26 cellular contexts compared by ENCODE assay signal in genomic region chr6:159056941-159057340, GRCh38. TPM values are rescaled to one million over a fixed set of nuclear protein-coding genes. Genes with fewer than 3 reads are reported as not detected.
DNase-seq lines count a peak whose midpoint lies in the region; ATAC-seq and TF ChIP-seq lines count a peak whose summit lies in the region.
"Had no signal": no experiment of that assay in that cellular context is flagged by ENCODE, and none has a peak within 500 bp of the region (broad histone marks: within the 10 kb centered on the region; RNA-seq: fewer than 3 reads in every experiment).

No MANE protein-coding gene starts in this region.

- peak overlapping the region; percentile 60 for H3K4me3 Mint-ChIP-seq in activated T-cell treated with anti-CD3 and anti-CD28 coated beads, Interleukin-2, amount 50 U/mL, for 24 hours
- no peak overlapping the region for H3K4me3 Mint-ChIP-seq in nephron
- H3K4me3 Mint-ChIP-seq: HFFc6, neural crest cell had no signal

- no peaks in the 10 kb centered on the region for H3K36me3 ChIP-seq in ovary
- H3K36me3 ChIP-seq: SJSA1, suprapubic skin had no signal

- no peaks in the 10 kb centered on the region for H3K9me3 ChIP-seq in ovary
- H3K9me3 ChIP-seq: SJSA1, suprapubic skin had no signal

- TF ChIP-seq POLR2A in ovary (IDR thresholded peaks at IDR 0.05) = no peak

- H3K36me3 Mint-ChIP-seq in activated T-cell treated with anti-CD3 and anti-CD28 coated beads, Interleukin-2, amount 50 U/mL, for 24 hours (ENCODE audit: low read depth) = peaks cover 5% of the 10 kb centered on the region
- H3K36me3 Mint-ChIP-seq in activated naive CD4-positive, alpha-beta T cell treated with anti-CD3 and anti-CD28 coated beads, Interleukin-2, amount 50 U/mL, for 72 hours = peaks cover 0 to 31% of the 10 kb centered on the region in 2 donors
- H3K36me3 Mint-ChIP-seq in nephron (ENCODE audit: low read depth) = no peaks in the 10 kb centered on the region

- WGBS in ovary, 3 donors = 68 to 76% (median 72%) methylated on average over 6 of the region's 6 CpGs

- intact Hi-C loops in posterior vena cava (cut with DNase I) (no loop called here), ovary (cut with DNase I) (loop anchor here in 1 of 4 donors (2.0 kb wide), 1 partner anchor 34 kb away; no protein-coding TSS in a partner anchor), head of caudate nucleus (cut with DNase I) (loop anchor here (1.0 kb wide), 1 partner anchor 12 kb away; no protein-coding TSS in a partner anchor)

- H3K9me3 Mint-ChIP-seq in activated T-cell treated with anti-CD3 and anti-CD28 coated beads, Interleukin-2, amount 50 U/mL, for 24 hours = peaks cover 6% of the 10 kb centered on the region
- peaks cover 0 to 7% of the 10 kb centered on the region in 2 donors for H3K9me3 Mint-ChIP-seq in activated naive CD4-positive, alpha-beta T cell treated with anti-CD3 and anti-CD28 coated beads, Interleukin-2, amount 50 U/mL, for 72 hours
- H3K9me3 Mint-ChIP-seq in nephron = no peaks in the 10 kb centered on the region
- H3K9me3 Mint-ChIP-seq: HFFc6 had no signal

- H3K27me3 ChIP-seq in HL-60 (ENCODE audit: insufficient read depth, poor library complexity, severe bottlenecking) (no peaks in the 10 kb centered on the region), ovary (no peaks in the 10 kb centered on the region)
- H3K27me3 ChIP-seq: SJSA1 had no signal

- peak; percentile 63 to 70 for ATAC-seq in activated naive CD4-positive, alpha-beta T cell treated with anti-CD3 and anti-CD28 coated beads, Interleukin-2, amount 50 U/mL, for 72 hours
- ATAC-seq: activated CD4-positive, CD25-positive, alpha-beta regulatory T cell treated with anti-CD3 and anti-CD28 coated beads, Interleukin-2, amount 50 U/mL, for 24 hours; Panc1 had no signal

- H3K27ac ChIP-seq in HL-60 (replicated peaks) (peak overlapping the region; percentile 90), ovary (no peak overlapping the region)
- H3K27ac ChIP-seq: epithelial cell of prostate, SJSA1, suprapubic skin had no signal

- H3K4me1 Mint-ChIP-seq in activated T-cell treated with anti-CD3 and anti-CD28 coated beads, Interleukin-2, amount 50 U/mL, for 24 hours (ENCODE audit: low read depth) = peaks cover 98% of the 10 kb centered on the region
- peaks cover 10% of the 10 kb centered on the region for H3K4me1 Mint-ChIP-seq in nephron

- DNase-seq in activated T-cell treated with anti-CD3 and anti-CD28 coated beads, Interleukin-2, amount 50 U/mL, for 24 hours = no peak
- DNase-seq in activated T-cell treated with anti-CD3 and anti-CD28 coated beads, Interleukin-2, amount 50 U/mL, for 48 hours = no peak
- DNase-seq in HL-60 (ENCODE audit: low read depth in 1 of 2, low spot score in 1 of 2) (no peak), posterior vena cava (ENCODE audit: low spot score) (no peak), ovary (no peak), head of caudate nucleus (no peak)
- DNase-seq in activated naive CD4-positive, alpha-beta T cell treated with anti-CD3 and anti-CD28 coated beads, Interleukin-2, amount 50 U/mL, for 72 hours (ENCODE audit: low spot score in 2 of 2) = no peak
- DNase-seq: amniotic stem cell; dermis blood vessel endothelial cell; DND-41; foreskin melanocyte; HFFc6; mesendoderm; MM.1S; NCI-H1436 treated with DMSO at 0.1 percent for 48 hours; small intestine; stimulated activated CD4-positive, alpha-beta T cell treated with anti-CD3 and anti-CD28 coated beads, Interleukin-4, amount 100 ng/mL, for 1 hour had no signal

- H3K4me3 ChIP-seq in HL-60 (replicated peaks; ENCODE audit: insufficient read depth, low read length) (no peak overlapping the region), ovary (no peak overlapping the region)
- H3K4me3 ChIP-seq: SJSA1, suprapubic skin had no signal

- no peaks in the 10 kb centered on the region for H3K4me1 ChIP-seq in ovary (ENCODE audit: insufficient read depth)
- H3K4me1 ChIP-seq: suprapubic skin had no signal

- TF ChIP-seq CTCF in HL-60 (IDR thresholded peaks at IDR 0.05; ENCODE audit: insufficient read depth, low read length) (no peak), nephron (IDR thresholded peaks at IDR 0.05; ENCODE audit: unreplicated experiment in 3 of 3) (no peak), ovary (IDR thresholded peaks at IDR 0.05) (no peak)

- H3K27ac Mint-ChIP-seq in activated T-cell treated with anti-CD3 and anti-CD28 coated beads, Interleukin-2, amount 50 U/mL, for 24 hours = peak overlapping the region; percentile 96
- peak overlapping the region; percentile 66 to 85 for H3K27ac Mint-ChIP-seq in activated naive CD4-positive, alpha-beta T cell treated with anti-CD3 and anti-CD28 coated beads, Interleukin-2, amount 50 U/mL, for 72 hours
- H3K27ac Mint-ChIP-seq in nephron = peak overlapping the region; percentile 63 to 84 (median 67)
- H3K27ac Mint-ChIP-seq: HFFc6 had no signal

- no peaks in the 10 kb centered on the region for H3K27me3 Mint-ChIP-seq in activated T-cell treated with anti-CD3 and anti-CD28 coated beads, Interleukin-2, amount 50 U/mL, for 24 hours
- H3K27me3 Mint-ChIP-seq in nephron (ENCODE audit: low read depth) = peaks cover 11% of the 10 kb centered on the region

- no peak for TF ChIP-seq EP300 in ovary (IDR thresholded peaks at IDR 0.05)

RNA-seq across cellular contexts. Expression of gene TAGAP, which starts 12.2 kb away (rescaled TPM):
- 10 to 100 TPM; 29.9 to 65.0 TPM for total RNA-seq in activated naive CD4-positive, alpha-beta T cell treated with anti-CD3 and anti-CD28 coated beads, Interleukin-2, amount 50 U/mL, for 72 hours
- total RNA-seq in posterior vena cava = 1 to 10 TPM; 2.3 to 2.5 TPM
- 1 to 10 TPM in 5 of 7 donors, under 1 TPM in 2; 0.58 to 2.3 (median 1.4) TPM for total RNA-seq in ovary
- 1 to 10 TPM in 1 of 2 donors, under 1 TPM in 1; 0.65 to 5.1 TPM for polyA plus RNA-seq in ovary
- total RNA-seq: A673, dermis blood vessel endothelial cell, HFFc6, neural crest cell, pulmonary artery endothelial cell had no signal

RNA-seq across cellular contexts. Expression of gene RSPH3, which starts 56.9 kb away (rescaled TPM):
- total RNA-seq in activated naive CD4-positive, alpha-beta T cell treated with anti-CD3 and anti-CD28 coated beads, Interleukin-2, amount 50 U/mL, for 72 hours = 1 to 10 TPM; 2.0 to 7.1 TPM
- total RNA-seq in posterior vena cava (1 to 10 TPM; 6.9 to 7.9 TPM), ovary (1 to 10 TPM; 4.5 to 9.3 (median 7.6) TPM)
- polyA plus RNA-seq in ovary = 1 to 10 TPM; 2.6 to 9.7 TPM

Comparison
In these comparisons a context has a peak if more than half of its experiments do, and no peak if none do; other contexts are left out.
1. RNA of gene TAGAP, which starts 12.2 kb away (total RNA-seq): 29.9 to 65.0 TPM in activated naive CD4-positive, alpha-beta T cell treated with anti-CD3 and anti-CD28 coated beads, Interleukin-2, amount 50 U/mL, for 72 hours; 2.3 to 2.5 TPM in posterior vena cava and 0.58 to 2.3 TPM in ovary; every median in the first group is over 4 times any median in the second.
2. Peak in every context shown above with its lines, with median percentiles within 50 percentile points of each other: H3K27ac Mint-ChIP-seq.